Comparison of ENCODE assay signal across 21 cellular contexts in genomic region chr4:48851651-48852050, GRCh38.
"Had no signal": no experiment of that assay in that cellular context is flagged by ENCODE, and none has a peak within 500 bp of the region (broad histone marks: within the 10 kb centered on the region; RNA-seq: fewer than 3 reads in every experiment).

No MANE protein-coding gene starts in this region.

- ATAC-seq: body of pancreas, heart left ventricle, left lobe of liver, upper lobe of right lung had no signal

- H3K9me3 Mint-ChIP-seq: memory B cell had no signal

- H3K4me3 Mint-ChIP-seq: activated CD4-positive, alpha-beta memory T cell treated with anti-CD3 and anti-CD28 coated beads for 36 hours; memory B cell; nephron progenitor cell had no signal

- H3K9me3 ChIP-seq: body of pancreas, sigmoid colon, testis, upper lobe of right lung had no signal

- DNase-seq: activated CD4-positive, alpha-beta memory T cell treated with anti-CD3 and anti-CD28 coated beads for 36 hours; activated CD4-positive, CD25-positive, alpha-beta regulatory T cell treated with anti-CD3 and anti-CD28 coated beads, Interleukin-2, amount 50 U/mL, for 72 hours; activated CD8-positive, alpha-beta memory T cell treated with anti-CD3 and anti-CD28 coated beads, Interleukin-2, amount 50 U/mL, for 4 hours; activated gamma-delta T cell; amniotic stem cell; body of pancreas; cerebellar nuclear complex; dermis blood vessel endothelial cell; foreskin melanocyte; heart left ventricle; islet precursor cell; nephron progenitor cell; SHP77; sigmoid colon; stimulated activated CD4-positive, alpha-beta T cell treated with anti-CD3 and anti-CD28 coated beads, Interleukin-2, amount 100 ng/mL, for 24 hours; stimulated activated naive CD4-positive, alpha-beta T cell treated with Interleukin-2 at 50 U/mL for 16 hours; T-helper 2 cell; testis; upper lobe of right lung had no signal

- H3K27ac Mint-ChIP-seq: activated CD4-positive, alpha-beta memory T cell treated with anti-CD3 and anti-CD28 coated beads for 36 hours; memory B cell; nephron progenitor cell had no signal

- H3K27me3 Mint-ChIP-seq: activated CD4-positive, alpha-beta memory T cell treated with anti-CD3 and anti-CD28 coated beads for 36 hours; memory B cell had no signal

- H3K4me1 ChIP-seq: body of pancreas, heart left ventricle, sigmoid colon, testis, upper lobe of right lung had no signal

- H3K4me1 Mint-ChIP-seq: memory B cell, nephron progenitor cell had no signal

- H3K4me3 ChIP-seq: body of pancreas, heart left ventricle, sigmoid colon, testis, upper lobe of right lung had no signal

- H3K27ac ChIP-seq: body of pancreas, heart left ventricle, sigmoid colon, testis, upper lobe of right lung had no signal

- H3K27me3 ChIP-seq: body of pancreas, heart left ventricle, sigmoid colon, testis, upper lobe of right lung had no signal
